17 cellular contexts compared by ENCODE assay signal in the genomic region with DNA sequence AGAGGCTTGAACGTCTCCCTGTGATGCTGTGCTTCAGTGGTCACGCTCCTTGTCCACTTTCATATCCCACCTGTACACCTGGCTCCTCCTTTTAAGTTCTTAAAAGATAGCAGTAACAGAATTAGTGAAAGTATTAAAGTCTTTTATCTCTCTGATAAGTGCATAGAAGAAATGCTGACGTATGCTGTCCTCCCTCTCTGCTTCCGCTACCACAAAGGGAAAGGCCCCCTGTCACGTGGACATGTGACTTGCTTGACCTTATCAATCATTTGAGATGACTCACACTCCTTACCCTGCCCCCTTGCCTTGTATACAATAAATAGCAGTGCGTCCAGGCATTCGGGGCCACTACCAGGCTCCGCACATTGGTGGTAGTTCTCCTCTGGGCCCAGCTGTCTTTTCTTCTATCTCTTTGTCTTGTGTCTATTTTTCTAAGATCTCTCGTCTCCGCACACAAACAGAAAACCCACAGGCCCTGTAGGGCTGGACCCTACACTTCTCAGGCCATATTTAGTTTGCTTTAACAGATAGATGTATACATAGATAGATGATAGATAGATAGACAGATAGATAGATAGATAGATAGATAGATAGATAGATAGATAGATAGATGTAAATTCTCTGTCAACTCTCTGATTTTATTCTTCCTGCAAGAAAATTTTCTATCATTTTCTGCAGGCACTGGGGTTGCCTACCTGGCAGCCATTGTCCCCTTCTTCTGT.
"Had no signal": no experiment of that assay in that cellular context is flagged by ENCODE, and none has a peak within 500 bp of the region (broad histone marks: within the 10 kb centered on the region; RNA-seq: fewer than 3 reads in every experiment).

No MANE protein-coding gene starts in this region.

- ATAC-seq: body of pancreas; stimulated activated memory B cell treated with anti-CD40 and anti-IgM and Interleukin-4, amounts not matched to agents 10 μg/mL and 1 μg/mL and 100 μg/mL, for 72 hours had no signal

- H2AFZ ChIP-seq: parathyroid adenoma had no signal

- H3K9ac ChIP-seq: parathyroid adenoma, SK-N-SH had no signal

- H3K27ac Mint-ChIP-seq: activated CD4-positive, alpha-beta T cell treated with anti-CD3 and anti-CD28 coated beads, Interleukin-2, amount 10 ng/mL, durations not matched to agents 7 days and 5 days; activated T-helper 2 cell treated with anti-CD3 and anti-CD28 coated beads, Interferon-gamma antibody, Interleukin-2, Interleukin-4, amounts not matched to agents 10 μg/mL and 5 μg/mL and 100 μg/mL, durations not matched to agents 14 hours and 24 hours and 36 hours; dendritic cell treated with granulocyte-macrophage colony-stimulating factor and Interleukin-4, amounts not matched to agents 40 ng/mL and 50 ng/mL, for 4 days; endodermal cell; stimulated activated memory B cell treated with anti-CD40 and anti-IgM and Interleukin-4, amounts not matched to agents 10 μg/mL and 1 μg/mL and 100 μg/mL, for 72 hours had no signal

- H3K36me3 ChIP-seq: adrenal gland, right atrium auricular region, transverse colon had no signal

- H3K4me3 Mint-ChIP-seq: activated CD4-positive, alpha-beta T cell treated with anti-CD3 and anti-CD28 coated beads, Interleukin-2, amount 10 ng/mL, durations not matched to agents 7 days and 5 days; dendritic cell treated with granulocyte-macrophage colony-stimulating factor and Interleukin-4, amounts not matched to agents 40 ng/mL and 50 ng/mL, for 4 days; endodermal cell; stimulated activated memory B cell treated with anti-CD40 and anti-IgM and Interleukin-4, amounts not matched to agents 10 μg/mL and 1 μg/mL and 100 μg/mL, for 72 hours had no signal

- H3K9me3 ChIP-seq: adrenal gland, body of pancreas, right atrium auricular region, SK-N-SH, transverse colon had no signal

- H3K27me3 ChIP-seq: adrenal gland, body of pancreas, right atrium auricular region, transverse colon had no signal

- H3K27ac ChIP-seq: adrenal gland, body of pancreas, parathyroid adenoma, right atrium auricular region, transverse colon had no signal

- H3K4me2 ChIP-seq: SK-N-SH, smooth muscle cell had no signal

- H3K27me3 Mint-ChIP-seq: dendritic cell treated with granulocyte-macrophage colony-stimulating factor and Interleukin-4, amounts not matched to agents 40 ng/mL and 50 ng/mL, for 4 days had no signal

- H3K9me3 Mint-ChIP-seq: dendritic cell treated with granulocyte-macrophage colony-stimulating factor and Interleukin-4, amounts not matched to agents 40 ng/mL and 50 ng/mL, for 4 days; stimulated activated memory B cell treated with anti-CD40 and anti-IgM and Interleukin-4, amounts not matched to agents 10 μg/mL and 1 μg/mL and 100 μg/mL, for 72 hours had no signal

- DNase-seq: activated CD4-positive, alpha-beta T cell treated with anti-CD3 and anti-CD28 coated beads, Interleukin-2, amount 10 ng/mL, durations not matched to agents 7 days and 5 days; activated CD4-positive, CD25-positive, alpha-beta regulatory T cell; activated naive CD4-positive, alpha-beta T cell treated with anti-CD3 and anti-CD28 coated beads, Interleukin-2, amount 50 U/mL, for 16 hours; body of pancreas; cerebellar nuclear complex; endodermal cell; hypothalamus; SK-N-SH; T-helper 1 cell; transverse colon had no signal

- H3K36me3 Mint-ChIP-seq: stimulated activated memory B cell treated with anti-CD40 and anti-IgM and Interleukin-4, amounts not matched to agents 10 μg/mL and 1 μg/mL and 100 μg/mL, for 72 hours had no signal

- H3K4me1 ChIP-seq: adrenal gland, body of pancreas, parathyroid adenoma had no signal

- H3K4me3 ChIP-seq: adrenal gland, body of pancreas, right atrium auricular region, smooth muscle cell, transverse colon had no signal
